ENCODE assay signal across 1 cellular context in the genomic region with DNA sequence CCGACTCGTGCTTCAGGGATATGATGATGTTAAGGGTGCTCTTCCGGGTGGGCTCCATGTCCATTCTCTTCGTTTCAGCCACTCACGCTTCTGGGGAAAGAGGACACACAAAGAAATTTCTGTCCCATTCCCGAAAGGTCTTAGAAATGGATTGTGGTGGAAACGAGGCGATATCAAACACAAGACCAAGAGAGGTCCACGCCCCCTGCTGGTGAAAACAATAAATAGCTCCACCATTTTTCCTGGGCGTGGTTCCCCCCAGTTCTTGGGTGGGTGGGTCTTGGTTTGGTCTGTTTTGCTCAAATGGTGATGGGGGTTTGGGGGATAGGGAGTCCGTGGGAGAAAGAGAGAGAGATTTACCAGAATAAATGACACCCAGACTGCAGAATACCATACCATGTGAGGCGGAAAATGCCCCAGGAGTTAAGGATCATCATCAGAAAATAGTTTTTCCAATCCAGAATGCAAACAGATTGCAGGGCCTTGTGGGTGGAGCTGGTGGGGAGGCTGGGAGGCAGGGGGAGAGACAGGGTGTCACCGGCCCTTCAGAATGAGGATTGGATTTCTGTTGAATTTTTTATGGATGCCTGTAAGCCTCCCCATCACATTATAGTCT.
TF ChIP-seq lines count a peak whose summit lies in the region.

No MANE protein-coding gene starts in this region.

TF ChIP-seq in GM12878, 131 proteins besides CTCF, POLR2A, EP300 and RAD21:
- TF ChIP-seq ZBTB4 (CRISPR knock-in tag; IDR thresholded peaks at IDR 0.05) (no peak), SMC3 (IDR thresholded peaks at IDR 0.05; ENCODE audit: borderline replicate concordance, low read length) (peak; percentile 44; the same call in 1 of the 2 replicates), YY1 (IDR thresholded peaks at IDR 0.05; ENCODE audit: low read depth, low read length) (peak; percentile 80; the same call in 1 of the 2 replicates)
